In genomic region chr3:113223831-113224240, GRCh38 we compare ENCODE assay signal across 8 cellular contexts. TPM values are rescaled to one million over a fixed set of nuclear protein-coding genes. Genes with fewer than 3 reads are reported as not detected.
DNase-seq lines count a peak whose midpoint lies in the region; ATAC-seq and TF ChIP-seq lines count a peak whose summit lies in the region.

No MANE protein-coding gene starts in this region.

- peaks cover 86% of the 10 kb centered on the region for H3K36me3 Mint-ChIP-seq in nephron progenitor cell (ENCODE audit: low read depth)

- peak overlapping the region; percentile 97 for H3K27ac Mint-ChIP-seq in nephron progenitor cell

- POLR2A ChIA-PET in PC-3 (lab: Charles Lee; ENCODE audit: unreplicated experiment), result no interaction called here
- POLR2A ChIA-PET in PC-9 (lab: Charles Lee; ENCODE audit: unreplicated experiment), result no interaction called here

- H3K36me3 ChIP-seq in PC-3 (ENCODE audit: low read depth, low read length), result no peaks in the 10 kb centered on the region
- no peaks in the 10 kb centered on the region for H3K36me3 ChIP-seq in PC-9 (ENCODE audit: low read depth)

- H3K79me2 ChIP-seq in PC-3 (ENCODE audit: low read length), result no peaks in the 10 kb centered on the region
- no peaks in the 10 kb centered on the region for H3K79me2 ChIP-seq in PC-9 (ENCODE audit: low read depth)

- H3K4me1 Mint-ChIP-seq in nephron progenitor cell, result peaks cover 91% of the 10 kb centered on the region

- TF ChIP-seq CTCF in nephron progenitor cell (IDR thresholded peaks at IDR 0.05) (no peak), PC-3 (conservative IDR thresholded peaks at IDR 0.05; ENCODE audit: low read depth, low read length) (no peak), PC-9 (conservative IDR thresholded peaks at IDR 0.05) (no peak)

- no peaks in the 10 kb centered on the region for H3F3A ChIP-seq in PC-3 (ENCODE audit: low read length, unreplicated experiment)
- H3F3A ChIP-seq in PC-9 (ENCODE audit: insufficient read depth, low read depth), result no peaks in the 10 kb centered on the region

- no peaks in the 10 kb centered on the region for H3K9me3 Mint-ChIP-seq in nephron progenitor cell

- no peaks in the 10 kb centered on the region for H3K27me3 Mint-ChIP-seq in nephron progenitor cell (ENCODE audit: low read depth, poor library complexity)

- H3K9me2 ChIP-seq in PC-3 (replicated peaks; ENCODE audit: low read length), result no peaks in the 10 kb centered on the region
- no peaks in the 10 kb centered on the region for H3K9me2 ChIP-seq in PC-9 (ENCODE audit: insufficient read depth)

- intact Hi-C loops in PC-3 (cut with micrococcal nuclease) (no loop called here), PC-9 (cut with micrococcal nuclease; ENCODE audit: unreplicated experiment) (no loop called here)

- H3K4me2 ChIP-seq in PC-3 (ENCODE audit: low read length) (no peak overlapping the region), PC-9 (no peak overlapping the region)

- no peak overlapping the region for H3K9ac ChIP-seq in PC-3 (ENCODE audit: low read length)

- H2AFZ ChIP-seq in PC-3 (ENCODE audit: low read length) (no peak overlapping the region), PC-9 (no peak overlapping the region)

- no peak overlapping the region for H3K4me3 ChIP-seq in PC-3 (ENCODE audit: low read length)
- no peak overlapping the region for H3K4me3 ChIP-seq in PC-9

- peak; percentile 86 for ATAC-seq in GM18858 (IDR thresholded peaks at IDR 0.05; ENCODE audit: unreplicated experiment)
- peak; percentile 82 for ATAC-seq in GM21825 (IDR thresholded peaks at IDR 0.05; ENCODE audit: unreplicated experiment)
- ATAC-seq in PC-3, result no peak

- H4K20me1 ChIP-seq in PC-3 (ENCODE audit: low read length) (no peaks in the 10 kb centered on the region), PC-9 (ENCODE audit: insufficient read depth) (no peaks in the 10 kb centered on the region)

- DNase-seq in UCSD-AML1 (lab: John Stamatoyannopoulos, UW; ENCODE audit: unreplicated experiment) (peak; percentile 84), nephron progenitor cell (no peak), PC-3 (no peak), PC-9 (no peak), NCI-H187 (lab: John Stamatoyannopoulos, UW) (no peak), DMS153 (lab: John Stamatoyannopoulos, UW) (no peak)

- CTCF ChIA-PET in PC-3 (lab: Charles Lee), result no interaction called here
- CTCF ChIA-PET in PC-9 (lab: Charles Lee), result no interaction called here

- no peak overlapping the region for H3K4me3 Mint-ChIP-seq in nephron progenitor cell

- H3K27ac ChIP-seq in PC-3 (ENCODE audit: low read length), result no peak overlapping the region
- no peak overlapping the region for H3K27ac ChIP-seq in PC-9

- no peaks in the 10 kb centered on the region for H3K9me3 ChIP-seq in PC-3 (ENCODE audit: low read length)
- H3K9me3 ChIP-seq in PC-9 (ENCODE audit: insufficient read depth, low read depth), result no peaks in the 10 kb centered on the region

- BruUV-seq in PC-3 (replicated peaks; lab: Mats Ljungman, UMichigan) (no TSS peak), PC-9 (replicated peaks; lab: Mats Ljungman, UMichigan) (no TSS peak)

- H3K4me1 ChIP-seq in PC-3 (ENCODE audit: insufficient read depth, low read length), result no peaks in the 10 kb centered on the region
- no peaks in the 10 kb centered on the region for H3K4me1 ChIP-seq in PC-9 (replicated peaks; ENCODE audit: insufficient read depth)

- no peaks in the 10 kb centered on the region for H3K27me3 ChIP-seq in PC-3 (ENCODE audit: low read length)
- no peaks in the 10 kb centered on the region for H3K27me3 ChIP-seq in PC-9 (ENCODE audit: insufficient read depth, low read depth)

RNA-seq across cellular contexts. Expression of gene BOC, which starts 12.5 kb away (rescaled TPM):
- total RNA-seq in PC-3 (2014; rRNA removed), result 4.4 and 7.3 TPM in 2 replicates
- total RNA-seq in PC-9 (2021), result 3.0 and 6.2 TPM in 2 replicates
